Comparison of ENCODE assay signal across 38 cellular contexts in genomic region chr10:12896251-12896650, GRCh38.
"Had no signal": no experiment of that assay in that cellular context is flagged by ENCODE, and none has a peak within 500 bp of the region (broad histone marks: within the 10 kb centered on the region; RNA-seq: fewer than 3 reads in every experiment).

No MANE protein-coding gene starts in this region.

- H3K4me3 Mint-ChIP-seq: activated naive CD4-positive, alpha-beta T cell treated with anti-CD3 and anti-CD28 coated beads for 36 hours; activated naive CD4-positive, alpha-beta T cell treated with anti-CD3 and anti-CD28 coated beads, Interleukin-2, amount 10 ng/mL, durations not matched to agents 7 days and 5 days; activated naive CD4-positive, alpha-beta T cell treated with anti-CD3 and anti-CD28 coated beads, Interleukin-2, amount 50 U/mL, for 24 hours; activated naive CD8-positive, alpha-beta T cell; activated naive CD8-positive, alpha-beta T cell treated with anti-CD3 and anti-CD28 coated beads for 36 hours; activated naive CD8-positive, alpha-beta T cell treated with anti-CD3 and anti-CD28 coated beads, Interleukin-2, amount 10 ng/mL, durations not matched to agents 7 days and 5 days; activated naive CD8-positive, alpha-beta T cell treated with anti-CD3 and anti-CD28 coated beads, Interleukin-2, amount 50 U/mL, for 24 hours; activated T-cell treated with anti-CD3 and anti-CD28 coated beads, Interleukin-2, amount 50 U/mL, for 24 hours; activated T-cell treated with anti-CD3 and anti-CD28 coated beads, Interleukin-2, amount 50 U/mL, for 4 hours; activated T-cell treated with anti-CD3 and anti-CD28 coated beads, Interleukin-2, amount 50 U/mL, for 72 hours; activated T-helper 1 cell treated with anti-CD3 and anti-CD28 coated beads, Interleukin-12 subunit alpha, Interleukin-12 subunit beta, Interleukin-2, Interleukin-4 antibody, amounts not matched to agents 30 ng/mL and 10 ng/mL and 1 ng/mL, durations not matched to agents 14 hours and 24 hours and 36 hours; activated T-helper 17 cell treated with anti-CD3 and anti-CD28 coated beads, Interleukin-2, amount 50 U/mL, for 72 hours; brain; central memory CD8-positive, alpha-beta T cell had no signal

- H3K36me3 ChIP-seq: adrenal gland, brain microvascular endothelial cell, breast epithelium, cardiac muscle cell had no signal

- H3K4me1 ChIP-seq: adrenal gland, body of pancreas, breast epithelium had no signal

- H3K4me3 ChIP-seq: adrenal gland, ascending aorta, body of pancreas, breast epithelium, cardiac muscle cell had no signal

- H3K27ac ChIP-seq: adrenal gland, ascending aorta, body of pancreas, brain microvascular endothelial cell, breast epithelium, cardiac muscle cell had no signal

- H3K27ac Mint-ChIP-seq: activated naive CD4-positive, alpha-beta T cell treated with anti-CD3 and anti-CD28 coated beads for 36 hours; activated naive CD4-positive, alpha-beta T cell treated with anti-CD3 and anti-CD28 coated beads, Interleukin-2, amount 10 ng/mL, durations not matched to agents 7 days and 5 days; activated naive CD4-positive, alpha-beta T cell treated with anti-CD3 and anti-CD28 coated beads, Interleukin-2, amount 50 U/mL, for 24 hours; activated naive CD8-positive, alpha-beta T cell; activated naive CD8-positive, alpha-beta T cell treated with anti-CD3 and anti-CD28 coated beads for 36 hours; activated naive CD8-positive, alpha-beta T cell treated with anti-CD3 and anti-CD28 coated beads, Interleukin-2, amount 10 ng/mL, durations not matched to agents 7 days and 5 days; activated naive CD8-positive, alpha-beta T cell treated with anti-CD3 and anti-CD28 coated beads, Interleukin-2, amount 50 U/mL, for 24 hours; activated T-cell treated with anti-CD3 and anti-CD28 coated beads, Interleukin-2, amount 50 U/mL, for 24 hours; activated T-cell treated with anti-CD3 and anti-CD28 coated beads, Interleukin-2, amount 50 U/mL, for 72 hours; activated T-helper 1 cell treated with anti-CD3 and anti-CD28 coated beads, Interleukin-12 subunit alpha, Interleukin-12 subunit beta, Interleukin-2, Interleukin-4 antibody, amounts not matched to agents 30 ng/mL and 10 ng/mL and 1 ng/mL, durations not matched to agents 14 hours and 24 hours and 36 hours; activated T-helper 17 cell treated with anti-CD3 and anti-CD28 coated beads, Interleukin-2, amount 50 U/mL, for 72 hours; activated T-helper 2 cell treated with anti-CD3 and anti-CD28 coated beads, Interferon-gamma antibody, Interleukin-2, Interleukin-4, amounts not matched to agents 10 μg/mL and 5 μg/mL and 100 μg/mL, durations not matched to agents 14 hours and 24 hours and 36 hours; brain had no signal

- ATAC-seq: activated naive CD4-positive, alpha-beta T cell treated with anti-CD3 and anti-CD28 coated beads, Interleukin-2, amount 50 U/mL, for 72 hours; activated naive CD8-positive, alpha-beta T cell treated with anti-CD3 and anti-CD28 coated beads, Interleukin-2, amount 50 U/mL, for 24 hours; activated T-cell treated with anti-CD3 and anti-CD28 coated beads, Interleukin-2, amount 50 U/mL, for 4 hours; activated T-cell treated with anti-CD3 and anti-CD28 coated beads, Interleukin-2, amount 50 U/mL, for 72 hours; activated T-helper 17 cell treated with anti-CD3 and anti-CD28 coated beads, Interleukin-2, amount 50 U/mL, for 72 hours; body of pancreas had no signal

- DNase-seq: activated effector memory CD4-positive, alpha-beta T cell treated with anti-CD3 and anti-CD28 coated beads, Interleukin-2, amount 50 U/mL, for 16 hours; activated effector memory CD4-positive, alpha-beta T cell treated with Interleukin-2 at 50 U/mL for 16 hours; activated gamma-delta T cell; activated gamma-delta T cell treated with Interleukin-2 at 50 U/mL for 16 hours; activated naive CD4-positive, alpha-beta T cell; activated naive CD4-positive, alpha-beta T cell treated with anti-CD3 and anti-CD28 coated beads for 36 hours; activated naive CD4-positive, alpha-beta T cell treated with anti-CD3 and anti-CD28 coated beads, Interleukin-2, amount 10 ng/mL, durations not matched to agents 7 days and 5 days; activated naive CD4-positive, alpha-beta T cell treated with anti-CD3 and anti-CD28 coated beads, Interleukin-2, amount 50 U/mL, for 16 hours; activated naive CD4-positive, alpha-beta T cell treated with Interleukin-2 at 50 U/mL for 16 hours; activated naive CD8-positive, alpha-beta T cell treated with anti-CD3 and anti-CD28 coated beads for 36 hours; activated naive CD8-positive, alpha-beta T cell treated with anti-CD3 and anti-CD28 coated beads, Interleukin-2, amount 10 ng/mL, durations not matched to agents 7 days and 5 days; activated naive CD8-positive, alpha-beta T cell treated with anti-CD3 and anti-CD28 coated beads, Interleukin-2, amount 50 U/mL, for 24 hours; activated T-cell treated with anti-CD3 and anti-CD28 coated beads, Interleukin-2, amount 50 U/mL, for 1 hour; activated T-cell treated with anti-CD3 and anti-CD28 coated beads, Interleukin-2, amount 50 U/mL, for 24 hours; activated T-cell treated with anti-CD3 and anti-CD28 coated beads, Interleukin-2, amount 50 U/mL, for 4 hours; activated T-cell treated with anti-CD3 and anti-CD28 coated beads, Interleukin-2, amount 50 U/mL, for 48 hours; activated T-cell treated with anti-CD3 and anti-CD28 coated beads, Interleukin-2, amount 50 U/mL, for 72 hours; amniotic stem cell; amygdala; anterior cingulate cortex; aorta; body of pancreas; brain microvascular endothelial cell; caudate nucleus; central memory CD4-positive, alpha-beta T cell; cerebellar nuclear complex had no signal

- H3K9me3 ChIP-seq: adrenal gland, body of pancreas had no signal

- H3K27me3 ChIP-seq: adrenal gland, ascending aorta, body of pancreas, brain microvascular endothelial cell, breast epithelium, cardiac muscle cell had no signal

- H3K36me3 Mint-ChIP-seq: activated naive CD4-positive, alpha-beta T cell treated with anti-CD3 and anti-CD28 coated beads, Interleukin-2, amount 10 ng/mL, durations not matched to agents 7 days and 5 days; activated naive CD4-positive, alpha-beta T cell treated with anti-CD3 and anti-CD28 coated beads, Interleukin-2, amount 50 U/mL, for 24 hours; activated naive CD8-positive, alpha-beta T cell; activated naive CD8-positive, alpha-beta T cell treated with anti-CD3 and anti-CD28 coated beads for 36 hours had no signal

- H3K9me3 Mint-ChIP-seq: activated naive CD4-positive, alpha-beta T cell treated with anti-CD3 and anti-CD28 coated beads, Interleukin-2, amount 50 U/mL, for 24 hours had no signal

- H3K4me1 Mint-ChIP-seq: activated naive CD4-positive, alpha-beta T cell treated with anti-CD3 and anti-CD28 coated beads, Interleukin-2, amount 10 ng/mL, durations not matched to agents 7 days and 5 days; activated naive CD4-positive, alpha-beta T cell treated with anti-CD3 and anti-CD28 coated beads, Interleukin-2, amount 50 U/mL, for 24 hours; activated naive CD8-positive, alpha-beta T cell treated with anti-CD3 and anti-CD28 coated beads for 36 hours; activated naive CD8-positive, alpha-beta T cell treated with anti-CD3 and anti-CD28 coated beads, Interleukin-2, amount 10 ng/mL, durations not matched to agents 7 days and 5 days; activated naive CD8-positive, alpha-beta T cell treated with anti-CD3 and anti-CD28 coated beads, Interleukin-2, amount 50 U/mL, for 24 hours; activated T-helper 17 cell treated with anti-CD3 and anti-CD28 coated beads, Interleukin-2, amount 50 U/mL, for 72 hours; brain; central memory CD8-positive, alpha-beta T cell had no signal
